In genomic region chr6:153852481-153852880, GRCh38 we compare ENCODE assay signal across 17 cellular contexts.
DNase-seq lines count a peak whose midpoint lies in the region; ATAC-seq and TF ChIP-seq lines count a peak whose summit lies in the region.
"Had no signal": no experiment of that assay in that cellular context is flagged by ENCODE, and none has a peak within 500 bp of the region (broad histone marks: within the 10 kb centered on the region; RNA-seq: fewer than 3 reads in every experiment).

No MANE protein-coding gene starts in this region.

- no peak for TF ChIP-seq CTCF in choroid plexus epithelial cell (conservative IDR thresholded peaks at IDR 0.05; ENCODE audit: low read depth, low read length)

- DNase-seq in HuH-7.5 (ENCODE audit: low spot score) (peak; percentile 12), NCI-H69 (lab: John Stamatoyannopoulos, UW) (peak; percentile 69), choroid plexus epithelial cell (ENCODE audit: low read depth) (peak; percentile 63), renal cortical epithelial cell (ENCODE audit: low read depth) (peak; percentile 67), NCI-H2107 treated with DMSO at 0.1 percent for 48 hours (lab: John Stamatoyannopoulos, UW; ENCODE audit: unreplicated experiment) (no peak)
- DNase-seq in stimulated activated CD4-positive, alpha-beta T cell treated with anti-CD3 and anti-CD28 coated beads, Interleukin-2, amount 100 ng/mL, for 24 hours = no peak
- DNase-seq: ACHN, DND-41, NCI-H1105, NCI-H1694, NCI-H2227 treated with DMSO at 0.1 percent for 48 hours, NCI-H524, PC-9, SIG-M5 had no signal

- H3K4me3 ChIP-seq in choroid plexus epithelial cell (ENCODE audit: low read depth, low read length) = no peak overlapping the region
- H3K4me3 ChIP-seq: PC-9 had no signal

- no peak for ATAC-seq in HG03342 (IDR thresholded peaks at IDR 0.05; ENCODE audit: unreplicated experiment)
- ATAC-seq: HepG2, SK-N-SH treated with all-trans-retinoic acid at 6 μM for 48 hours had no signal

Comparison
In these comparisons a context has a peak if more than half of its experiments do, and no peak if none do; other contexts are left out.
1. DNase-seq: peak in HuH-7.5 (single experiment), NCI-H69 (single experiment), choroid plexus epithelial cell (single experiment) and renal cortical epithelial cell (single experiment); none in stimulated activated CD4-positive, alpha-beta T cell treated with anti-CD3 and anti-CD28 coated beads, Interleukin-2, amount 100 ng/mL, for 24 hours (0 of 2) and NCI-H2107 treated with DMSO at 0.1 percent for 48 hours (single experiment).